1 cellular context compared by ENCODE assay signal in the genomic region with DNA sequence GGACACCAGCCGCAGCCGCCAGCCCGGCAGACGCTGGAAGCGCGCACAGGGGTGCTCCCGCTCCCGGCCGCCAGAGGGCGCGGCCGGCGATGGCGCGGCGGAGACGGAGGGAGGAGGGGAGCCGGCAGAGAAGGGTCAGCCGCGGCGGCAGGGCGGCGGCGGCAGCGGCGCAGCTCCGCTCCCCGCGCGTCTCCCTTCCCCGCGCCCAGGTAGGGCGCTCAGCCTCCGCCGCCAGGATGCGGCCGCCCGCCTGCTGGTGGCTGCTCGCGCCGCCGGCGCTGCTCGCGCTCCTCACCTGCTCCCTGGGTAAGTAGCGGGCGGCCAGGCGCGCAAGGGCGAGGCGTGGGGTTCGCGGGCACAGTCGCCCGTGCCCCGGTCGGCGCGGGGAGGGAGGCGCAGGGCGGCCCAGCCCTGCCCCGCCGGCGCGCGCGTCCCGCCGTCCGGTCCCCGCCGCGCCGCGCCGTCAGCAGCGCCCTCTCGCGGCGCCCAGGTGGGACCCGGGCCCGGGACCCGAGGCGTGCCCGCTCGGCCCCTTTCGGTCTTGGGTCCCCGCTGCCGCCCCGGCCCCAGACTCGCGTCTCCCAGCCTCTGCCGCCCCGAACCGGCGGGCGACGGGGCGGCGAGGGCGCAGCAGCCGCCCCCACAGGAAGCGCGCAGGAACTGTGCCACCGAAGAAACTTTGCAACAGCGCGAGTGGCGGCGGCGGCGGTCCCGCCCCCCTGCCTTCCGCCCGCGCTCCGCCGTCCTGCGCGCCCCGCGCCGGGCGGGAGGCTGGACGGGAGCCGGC.
TF ChIP-seq lines count a peak whose summit lies in the region.

A gene (plus strand): TSS at position 127 of the 787 bp plus-strand sequence. CDS start 110 bp downstream, at position 237.

TF ChIP-seq in HepG2, 621 proteins besides CTCF, POLR2A, EP300 and RAD21 (continued from another document and continues in another):
- TF ChIP-seq ZNF136 (CRISPR knock-in tag; IDR thresholded peaks at IDR 0.05; ENCODE audit: low read depth) = no peak
- no peak for TF ChIP-seq JUND (CRISPR knock-in tag; IDR thresholded peaks at IDR 0.05)
- TF ChIP-seq, protein P1, sequence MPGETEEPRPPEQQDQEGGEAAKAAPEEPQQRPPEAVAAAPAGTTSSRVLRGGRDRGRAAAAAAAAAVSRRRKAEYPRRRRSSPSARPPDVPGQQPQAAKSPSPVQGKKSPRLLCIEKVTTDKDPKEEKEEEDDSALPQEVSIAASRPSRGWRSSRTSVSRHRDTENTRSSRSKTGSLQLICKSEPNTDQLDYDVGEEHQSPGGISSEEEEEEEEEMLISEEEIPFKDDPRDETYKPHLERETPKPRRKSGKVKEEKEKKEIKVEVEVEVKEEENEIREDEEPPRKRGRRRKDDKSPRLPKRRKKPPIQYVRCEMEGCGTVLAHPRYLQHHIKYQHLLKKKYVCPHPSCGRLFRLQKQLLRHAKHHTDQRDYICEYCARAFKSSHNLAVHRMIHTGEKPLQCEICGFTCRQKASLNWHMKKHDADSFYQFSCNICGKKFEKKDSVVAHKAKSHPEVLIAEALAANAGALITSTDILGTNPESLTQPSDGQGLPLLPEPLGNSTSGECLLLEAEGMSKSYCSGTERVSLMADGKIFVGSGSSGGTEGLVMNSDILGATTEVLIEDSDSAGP (CRISPR knock-in tag; IDR thresholded peaks at IDR 0.05; ENCODE audit: borderline replicate concordance) = peak; percentile 42; the same call in 1 of the 2 replicates
- TF ChIP-seq NFATC3 (CRISPR knock-in tag; IDR thresholded peaks at IDR 0.05) = no peak
- TF ChIP-seq, protein P2, sequence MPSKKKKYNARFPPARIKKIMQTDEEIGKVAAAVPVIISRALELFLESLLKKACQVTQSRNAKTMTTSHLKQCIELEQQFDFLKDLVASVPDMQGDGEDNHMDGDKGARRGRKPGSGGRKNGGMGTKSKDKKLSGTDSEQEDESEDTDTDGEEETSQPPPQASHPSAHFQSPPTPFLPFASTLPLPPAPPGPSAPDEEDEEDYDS (CRISPR knock-in tag; IDR thresholded peaks at IDR 0.05) = no peak
- TF ChIP-seq, protein P3, sequence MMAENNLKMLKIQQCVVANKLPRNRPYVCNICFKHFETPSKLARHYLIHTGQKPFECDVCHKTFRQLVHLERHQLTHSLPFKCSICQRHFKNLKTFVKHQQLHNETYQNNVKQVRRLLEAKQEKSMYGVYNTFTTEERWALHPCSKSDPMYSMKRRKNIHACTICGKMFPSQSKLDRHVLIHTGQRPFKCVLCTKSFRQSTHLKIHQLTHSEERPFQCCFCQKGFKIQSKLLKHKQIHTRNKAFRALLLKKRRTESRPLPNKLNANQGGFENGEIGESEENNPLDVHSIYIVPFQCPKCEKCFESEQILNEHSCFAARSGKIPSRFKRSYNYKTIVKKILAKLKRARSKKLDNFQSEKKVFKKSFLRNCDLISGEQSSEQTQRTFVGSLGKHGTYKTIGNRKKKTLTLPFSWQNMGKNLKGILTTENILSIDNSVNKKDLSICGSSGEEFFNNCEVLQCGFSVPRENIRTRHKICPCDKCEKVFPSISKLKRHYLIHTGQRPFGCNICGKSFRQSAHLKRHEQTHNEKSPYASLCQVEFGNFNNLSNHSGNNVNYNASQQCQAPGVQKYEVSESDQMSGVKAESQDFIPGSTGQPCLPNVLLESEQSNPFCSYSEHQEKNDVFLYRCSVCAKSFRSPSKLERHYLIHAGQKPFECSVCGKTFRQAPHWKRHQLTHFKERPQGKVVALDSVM (CRISPR knock-in tag; IDR thresholded peaks at IDR 0.05) = no peak; the same call in 1 of the 2 replicates
- no peak for TF ChIP-seq WIZ (CRISPR knock-in tag; IDR thresholded peaks at IDR 0.05)
- no peak for TF ChIP-seq KLF15 (CRISPR knock-in tag; IDR thresholded peaks at IDR 0.05; ENCODE audit: borderline replicate concordance)
- TF ChIP-seq, protein P4, sequence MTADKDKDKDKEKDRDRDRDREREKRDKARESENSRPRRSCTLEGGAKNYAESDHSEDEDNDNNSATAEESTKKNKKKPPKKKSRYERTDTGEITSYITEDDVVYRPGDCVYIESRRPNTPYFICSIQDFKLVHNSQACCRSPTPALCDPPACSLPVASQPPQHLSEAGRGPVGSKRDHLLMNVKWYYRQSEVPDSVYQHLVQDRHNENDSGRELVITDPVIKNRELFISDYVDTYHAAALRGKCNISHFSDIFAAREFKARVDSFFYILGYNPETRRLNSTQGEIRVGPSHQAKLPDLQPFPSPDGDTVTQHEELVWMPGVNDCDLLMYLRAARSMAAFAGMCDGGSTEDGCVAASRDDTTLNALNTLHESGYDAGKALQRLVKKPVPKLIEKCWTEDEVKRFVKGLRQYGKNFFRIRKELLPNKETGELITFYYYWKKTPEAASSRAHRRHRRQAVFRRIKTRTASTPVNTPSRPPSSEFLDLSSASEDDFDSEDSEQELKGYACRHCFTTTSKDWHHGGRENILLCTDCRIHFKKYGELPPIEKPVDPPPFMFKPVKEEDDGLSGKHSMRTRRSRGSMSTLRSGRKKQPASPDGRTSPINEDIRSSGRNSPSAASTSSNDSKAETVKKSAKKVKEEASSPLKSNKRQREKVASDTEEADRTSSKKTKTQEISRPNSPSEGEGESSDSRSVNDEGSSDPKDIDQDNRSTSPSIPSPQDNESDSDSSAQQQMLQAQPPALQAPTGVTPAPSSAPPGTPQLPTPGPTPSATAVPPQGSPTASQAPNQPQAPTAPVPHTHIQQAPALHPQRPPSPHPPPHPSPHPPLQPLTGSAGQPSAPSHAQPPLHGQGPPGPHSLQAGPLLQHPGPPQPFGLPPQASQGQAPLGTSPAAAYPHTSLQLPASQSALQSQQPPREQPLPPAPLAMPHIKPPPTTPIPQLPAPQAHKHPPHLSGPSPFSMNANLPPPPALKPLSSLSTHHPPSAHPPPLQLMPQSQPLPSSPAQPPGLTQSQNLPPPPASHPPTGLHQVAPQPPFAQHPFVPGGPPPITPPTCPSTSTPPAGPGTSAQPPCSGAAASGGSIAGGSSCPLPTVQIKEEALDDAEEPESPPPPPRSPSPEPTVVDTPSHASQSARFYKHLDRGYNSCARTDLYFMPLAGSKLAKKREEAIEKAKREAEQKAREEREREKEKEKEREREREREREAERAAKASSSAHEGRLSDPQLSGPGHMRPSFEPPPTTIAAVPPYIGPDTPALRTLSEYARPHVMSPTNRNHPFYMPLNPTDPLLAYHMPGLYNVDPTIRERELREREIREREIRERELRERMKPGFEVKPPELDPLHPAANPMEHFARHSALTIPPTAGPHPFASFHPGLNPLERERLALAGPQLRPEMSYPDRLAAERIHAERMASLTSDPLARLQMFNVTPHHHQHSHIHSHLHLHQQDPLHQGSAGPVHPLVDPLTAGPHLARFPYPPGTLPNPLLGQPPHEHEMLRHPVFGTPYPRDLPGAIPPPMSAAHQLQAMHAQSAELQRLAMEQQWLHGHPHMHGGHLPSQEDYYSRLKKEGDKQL (CRISPR knock-in tag; IDR thresholded peaks at IDR 0.05; ENCODE audit: low read depth) = no peak
- no peak for TF ChIP-seq ZNF556 (CRISPR knock-in tag; IDR thresholded peaks at IDR 0.05; ENCODE audit: borderline replicate concordance)
- no peak for TF ChIP-seq FOXA3 (CRISPR knock-in tag; IDR thresholded peaks at IDR 0.05)
- no peak for TF ChIP-seq ZNF260 (CRISPR knock-in tag; IDR thresholded peaks at IDR 0.05; ENCODE audit: borderline replicate concordance, low read depth)
- TF ChIP-seq, protein P5, sequence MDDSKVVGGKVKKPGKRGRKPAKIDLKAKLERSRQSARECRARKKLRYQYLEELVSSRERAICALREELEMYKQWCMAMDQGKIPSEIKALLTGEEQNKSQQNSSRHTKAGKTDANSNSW (CRISPR knock-in tag; IDR thresholded peaks at IDR 0.05; ENCODE audit: borderline replicate concordance) = no peak
- no peak for TF ChIP-seq MED1 (CRISPR knock-in tag; IDR thresholded peaks at IDR 0.05)
- TF ChIP-seq, protein P6, sequence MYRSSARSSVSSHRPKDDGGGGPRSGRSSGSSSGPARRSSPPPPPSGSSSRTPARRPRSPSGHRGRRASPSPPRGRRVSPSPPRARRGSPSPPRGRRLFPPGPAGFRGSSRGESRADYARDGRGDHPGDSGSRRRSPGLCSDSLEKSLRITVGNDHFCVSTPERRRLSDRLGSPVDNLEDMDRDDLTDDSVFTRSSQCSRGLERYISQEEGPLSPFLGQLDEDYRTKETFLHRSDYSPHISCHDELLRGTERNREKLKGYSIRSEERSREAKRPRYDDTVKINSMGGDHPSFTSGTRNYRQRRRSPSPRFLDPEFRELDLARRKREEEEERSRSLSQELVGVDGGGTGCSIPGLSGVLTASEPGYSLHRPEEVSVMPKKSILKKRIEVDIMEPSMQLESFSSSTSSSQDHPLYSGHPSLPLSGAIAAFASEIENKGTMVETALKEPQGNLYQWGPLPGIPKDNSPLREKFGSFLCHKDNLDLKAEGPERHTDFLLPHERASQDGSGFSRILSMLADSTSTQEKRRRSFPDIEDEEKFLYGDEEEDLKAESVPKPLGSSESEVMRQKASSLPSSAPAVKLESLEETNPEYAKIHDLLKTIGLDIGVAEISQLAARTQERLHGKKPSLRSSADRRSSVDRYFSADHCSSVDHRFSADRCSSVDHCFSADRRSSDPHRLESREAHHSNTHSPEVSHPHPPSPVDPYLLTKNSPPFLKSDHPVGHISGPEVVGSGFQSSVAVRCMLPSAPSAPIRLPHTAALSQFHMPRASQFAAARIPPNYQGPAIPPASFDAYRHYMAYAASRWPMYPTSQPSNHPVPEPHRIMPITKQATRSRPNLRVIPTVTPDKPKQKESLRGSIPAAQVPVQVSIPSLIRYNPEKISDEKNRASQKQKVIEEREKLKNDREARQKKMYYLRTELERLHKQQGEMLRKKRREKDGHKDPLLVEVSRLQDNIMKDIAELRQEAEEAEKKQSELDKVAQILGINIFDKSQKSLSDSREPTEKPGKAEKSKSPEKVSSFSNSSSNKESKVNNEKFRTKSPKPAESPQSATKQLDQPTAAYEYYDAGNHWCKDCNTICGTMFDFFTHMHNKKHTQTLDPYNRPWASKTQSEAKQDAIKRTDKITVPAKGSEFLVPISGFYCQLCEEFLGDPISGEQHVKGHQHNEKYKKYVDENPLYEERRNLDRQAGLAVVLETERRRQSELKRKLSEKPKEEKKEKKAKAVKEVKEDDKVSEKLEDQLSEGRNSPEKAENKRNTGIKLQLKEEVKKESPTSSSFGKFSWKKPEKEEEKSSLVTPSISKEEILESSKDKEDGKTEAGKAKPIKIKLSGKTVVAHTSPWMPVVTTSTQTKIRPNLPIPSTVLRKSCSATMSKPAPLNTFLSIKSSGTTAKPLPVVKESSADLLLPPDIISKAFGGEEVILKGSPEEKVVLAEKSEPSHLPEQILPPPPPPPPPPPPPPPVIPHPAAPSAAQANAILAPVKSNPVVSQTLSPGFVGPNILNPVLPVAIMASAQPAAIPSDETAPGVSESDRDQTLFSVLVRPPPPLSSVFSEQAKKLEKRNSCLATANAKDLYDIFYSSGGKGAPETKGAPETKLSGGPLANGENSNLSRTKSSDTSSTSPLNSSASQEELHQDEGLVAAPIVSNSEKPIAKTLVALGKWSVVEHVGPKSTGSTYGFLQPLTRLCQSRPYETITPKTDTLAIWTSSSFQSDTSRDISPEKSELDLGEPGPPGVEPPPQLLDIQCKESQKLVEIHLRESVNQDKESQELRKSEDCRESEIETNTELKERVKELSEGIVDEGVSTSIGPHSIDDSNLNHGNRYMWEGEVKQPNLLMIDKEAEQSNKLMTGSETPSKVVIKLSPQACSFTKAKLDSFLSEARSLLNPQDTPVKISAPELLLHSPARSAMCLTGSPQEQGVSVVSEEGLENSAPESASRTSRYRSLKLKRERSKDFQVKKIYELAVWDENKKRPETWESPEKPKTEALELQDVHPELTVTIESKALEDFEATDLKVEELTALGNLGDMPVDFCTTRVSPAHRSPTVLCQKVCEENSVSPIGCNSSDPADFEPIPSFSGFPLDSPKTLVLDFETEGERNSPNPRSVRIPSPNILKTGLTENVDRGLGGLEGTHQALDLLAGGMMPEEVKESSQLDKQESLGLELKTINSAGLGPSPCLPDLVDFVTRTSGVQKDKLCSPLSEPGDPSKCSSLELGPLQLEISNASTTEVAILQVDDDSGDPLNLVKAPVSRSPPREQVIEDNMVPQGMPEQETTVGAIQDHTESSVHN (CRISPR knock-in tag; IDR thresholded peaks at IDR 0.05) = no peak
- TF ChIP-seq TBX2 (CRISPR knock-in tag; IDR thresholded peaks at IDR 0.05; ENCODE audit: borderline replicate concordance) = no peak
- TF ChIP-seq SOX6 (IDR thresholded peaks at IDR 0.05) = no peak
- no peak for TF ChIP-seq SOX6 (CRISPR knock-in tag; IDR thresholded peaks at IDR 0.05)
- no peak for TF ChIP-seq ZNF788 (CRISPR knock-in tag; IDR thresholded peaks at IDR 0.05; ENCODE audit: borderline replicate concordance)
- TF ChIP-seq ZNF589 (CRISPR knock-in tag; conservative IDR thresholded peaks at IDR 0.05) = no peak
- TF ChIP-seq, protein P7, sequence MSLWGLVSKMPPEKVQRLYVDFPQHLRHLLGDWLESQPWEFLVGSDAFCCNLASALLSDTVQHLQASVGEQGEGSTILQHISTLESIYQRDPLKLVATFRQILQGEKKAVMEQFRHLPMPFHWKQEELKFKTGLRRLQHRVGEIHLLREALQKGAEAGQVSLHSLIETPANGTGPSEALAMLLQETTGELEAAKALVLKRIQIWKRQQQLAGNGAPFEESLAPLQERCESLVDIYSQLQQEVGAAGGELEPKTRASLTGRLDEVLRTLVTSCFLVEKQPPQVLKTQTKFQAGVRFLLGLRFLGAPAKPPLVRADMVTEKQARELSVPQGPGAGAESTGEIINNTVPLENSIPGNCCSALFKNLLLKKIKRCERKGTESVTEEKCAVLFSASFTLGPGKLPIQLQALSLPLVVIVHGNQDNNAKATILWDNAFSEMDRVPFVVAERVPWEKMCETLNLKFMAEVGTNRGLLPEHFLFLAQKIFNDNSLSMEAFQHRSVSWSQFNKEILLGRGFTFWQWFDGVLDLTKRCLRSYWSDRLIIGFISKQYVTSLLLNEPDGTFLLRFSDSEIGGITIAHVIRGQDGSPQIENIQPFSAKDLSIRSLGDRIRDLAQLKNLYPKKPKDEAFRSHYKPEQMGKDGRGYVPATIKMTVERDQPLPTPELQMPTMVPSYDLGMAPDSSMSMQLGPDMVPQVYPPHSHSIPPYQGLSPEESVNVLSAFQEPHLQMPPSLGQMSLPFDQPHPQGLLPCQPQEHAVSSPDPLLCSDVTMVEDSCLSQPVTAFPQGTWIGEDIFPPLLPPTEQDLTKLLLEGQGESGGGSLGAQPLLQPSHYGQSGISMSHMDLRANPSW (CRISPR knock-in tag; IDR thresholded peaks at IDR 0.05; ENCODE audit: borderline replicate concordance) = no peak
- no peak for TF ChIP-seq SP5 (CRISPR knock-in tag; IDR thresholded peaks at IDR 0.05; ENCODE audit: borderline replicate concordance, low read depth)
